In genomic region chr13:113835461-113836274, GRCh38 we compare ENCODE assay signal across 1 cellular context.
TF ChIP-seq lines count a peak whose summit lies in the region.

No MANE protein-coding gene starts in this region.

TF ChIP-seq in A549, 52 proteins besides CTCF, POLR2A, EP300 and RAD21 (continued from another document):
- TF ChIP-seq HMGXB4 (CRISPR knock-in tag; IDR thresholded peaks at IDR 0.05; ENCODE audit: borderline replicate concordance) = no peak
- no peak for TF ChIP-seq HOXB5 (CRISPR knock-in tag; IDR thresholded peaks at IDR 0.05)
